ENCODE assay signal across 9 cellular contexts in the genomic region with DNA sequence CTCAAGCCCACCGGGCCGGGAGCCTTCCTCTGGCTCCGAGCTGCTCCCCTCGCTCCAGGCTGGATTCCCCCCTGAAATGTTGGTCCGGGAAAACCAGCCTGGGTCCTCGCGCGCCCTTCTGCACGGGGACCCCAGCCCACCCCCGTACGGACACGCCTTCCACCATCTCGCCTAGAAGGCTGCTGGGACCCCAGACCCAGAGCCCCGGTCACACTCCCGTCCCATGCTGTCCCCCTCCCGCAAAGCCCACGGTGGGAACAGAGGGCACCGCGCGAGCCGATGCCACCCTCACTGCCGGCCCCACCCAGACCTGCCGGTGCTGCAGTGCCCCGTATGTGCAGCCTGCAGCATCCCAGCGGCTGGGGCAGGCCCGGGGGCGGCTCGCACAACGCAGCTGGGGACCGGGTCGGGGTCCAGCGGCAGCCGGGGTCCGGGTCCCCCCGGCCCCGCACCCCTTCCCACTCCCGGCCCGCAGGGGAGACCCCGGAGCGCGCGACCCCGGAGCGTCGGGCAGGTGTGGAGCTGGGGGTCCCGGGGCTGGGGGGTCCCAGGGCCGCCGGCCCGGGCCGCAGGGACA. TPM values are rescaled to one million over a fixed set of nuclear protein-coding genes. Genes with fewer than 3 reads are reported as not detected.
DNase-seq lines count a peak whose midpoint lies in the region; ATAC-seq and TF ChIP-seq lines count a peak whose summit lies in the region.
"Had no signal": no experiment of that assay in that cellular context is flagged by ENCODE, and none has a peak within 500 bp of the region (broad histone marks: within the 10 kb centered on the region; RNA-seq: fewer than 3 reads in every experiment).

No MANE protein-coding gene starts in this region.

- no peaks in the 10 kb centered on the region for H3K9me3 Mint-ChIP-seq in T-cell

- CTCF ChIA-PET in AG04450 (lab: Charles Lee) = interaction anchor here (0.6 to 3.4 kb wide), 2 partner anchors 136 to 191 kb away, joined by 4 to 12 read pairs; no protein-coding TSS in a partner anchor
- CTCF ChIA-PET in T-cell (lab: Charles Lee) = interaction anchor here (0.6 to 1.3 kb wide), 2 partner anchors 39 to 50 kb away, joined by 3 to 4 read pairs; no protein-coding TSS in a partner anchor

- H3K4me1 Mint-ChIP-seq in T-cell = peaks cover 62 to 68% (median 68%) of the 10 kb centered on the region in 3 donors

- H3K9me3 ChIP-seq in AG04450 (ENCODE audit: control insufficient read depth, insufficient read depth, low read length) (no peaks in the 10 kb centered on the region; the same call in 1 of the 2 replicates), mucosa of stomach (ENCODE audit: control insufficient read depth, low read length) (no peaks in the 10 kb centered on the region)

- 0 out of 2 replicates have a peak overlapping the region, but pooled peaks have one; percentile 10 for H3K4me3 ChIP-seq in AG04450 (ENCODE audit: low read depth, low read length)
- peak overlapping the region; percentile 71 for H3K4me3 ChIP-seq in coronary artery
- no peak overlapping the region for H3K4me3 ChIP-seq in mucosa of stomach (ENCODE audit: low read length)
- peak overlapping the region; percentile 33 for H3K4me3 ChIP-seq in urinary bladder (ENCODE audit: low read depth, low read length)

- TF ChIP-seq CTCF in AG04450 (IDR thresholded peaks at IDR 0.05; ENCODE audit: low read depth, low read length) (no peak), coronary artery (IDR thresholded peaks at IDR 0.05) (no peak)

- H3K9ac ChIP-seq in mucosa of stomach (ENCODE audit: low read length) = peak overlapping the region; percentile 12

- peak overlapping the region; percentile 95 to 100 (median 96) for H3K4me3 Mint-ChIP-seq in T-cell

- WGBS in urinary bladder = 2% methylated on average over 50 of the region's 50 CpGs

- peaks cover 55% of the 10 kb centered on the region for H3K27me3 ChIP-seq in AG04450 (ENCODE audit: control insufficient read depth, insufficient read depth, low read length)
- H3K27me3 ChIP-seq in mucosa of stomach (ENCODE audit: control insufficient read depth, insufficient read depth, low read length) = peaks cover 48% of the 10 kb centered on the region

- peaks cover 34% of the 10 kb centered on the region for H3K36me3 Mint-ChIP-seq in T-cell

- H3K27me3 Mint-ChIP-seq in T-cell = no peaks in the 10 kb centered on the region

- H3K27ac ChIP-seq in AG04450 (ENCODE audit: low read depth, low read length) (no peak overlapping the region), coronary artery (peak overlapping the region in 1 of 2 donors; percentile 35), urinary bladder (ENCODE audit: low read depth) (peak overlapping the region; percentile 53)
- H3K27ac ChIP-seq: VCaP had no signal

- H3K4me1 ChIP-seq in mucosa of stomach (ENCODE audit: control insufficient read depth, insufficient read depth, low read length) = peaks cover 20% of the 10 kb centered on the region
- no peaks in the 10 kb centered on the region for H3K4me1 ChIP-seq in urinary bladder (ENCODE audit: insufficient read depth)

- POLR2A ChIA-PET in AG04450 (lab: Yijun Ruan, JAX) (interaction anchor here (0.7 kb wide), 1 partner anchor 20 kb away, joined by 3 read pairs; no protein-coding TSS in a partner anchor), T-cell (lab: Charles Lee) (interaction anchor here (0.6 to 2.8 kb wide), 8 partner anchors 8 to 208 kb away, joined by 3 to 10 read pairs (median 4); no protein-coding TSS in a partner anchor)

- ATAC-seq in T-cell (replicated peaks in 1 of 4) (peak; percentile 22 to 63 (median 59)), GM21526 (IDR thresholded peaks at IDR 0.05; ENCODE audit: low FRiP score, unreplicated experiment) (no peak)

- DNase-seq in AG04450 (ENCODE audit: low read depth, low spot score) = no peak
- DNase-seq in T-cell = peak in 29 of 34 experiments; percentile 34 to 68 (median 47)
- no peak for DNase-seq in coronary artery (ENCODE audit: low spot score)
- DNase-seq in NCI-H82 treated with DMSO at 0.1 percent for 48 hours (lab: John Stamatoyannopoulos, UW; ENCODE audit: unreplicated experiment) = no peak
- no peak for DNase-seq in iPS-NIHi7 (ENCODE audit: extremely low spot score)

- H3K36me3 ChIP-seq in mucosa of stomach (ENCODE audit: control insufficient read depth, insufficient read depth, low read length) (no peaks in the 10 kb centered on the region), urinary bladder (ENCODE audit: insufficient read depth) (no peaks in the 10 kb centered on the region)

- peak overlapping the region; percentile 94 to 96 for H3K27ac Mint-ChIP-seq in T-cell

RNA-seq across cellular contexts. Expression of a gene that starts 0.9 kb away (rescaled TPM):
- 0.02 and 0.16 TPM in 2 replicates for polyA plus RNA-seq in AG04450 (2011; rRNA removed)
- 0.04 and 0.14 TPM in 2 replicates for polyA minus RNA-seq in AG04450 (2011; rRNA and poly(A)+ RNA removed)
- total RNA-seq in T-cell = 100 to 1,000 TPM; 501 to 684 (median 547) TPM
- 3.2 TPM for total RNA-seq in urinary bladder
- 10.1 TPM for polyA plus RNA-seq in urinary bladder

Comparison
In these comparisons a context has a peak if more than half of its experiments do, and no peak if none do; other contexts are left out.
1. DNase-seq: peak in T-cell (29 of 34); none in AG04450 (single experiment), coronary artery (single experiment), NCI-H82 treated with DMSO at 0.1 percent for 48 hours (single experiment) and iPS-NIHi7 (single experiment).
2. RNA of a gene that starts 0.9 kb away (total RNA-seq): 501 to 684 TPM in T-cell; 3.2 TPM in urinary bladder (single experiment); every median in the first group is over 100 times any median in the second.